In genomic region chr6:63514488-63515173, GRCh38 we compare ENCODE assay signal across 27 cellular contexts.
"Had no signal": no experiment of that assay in that cellular context is flagged by ENCODE, and none has a peak within 500 bp of the region (broad histone marks: within the 10 kb centered on the region; RNA-seq: fewer than 3 reads in every experiment).

No MANE protein-coding gene starts in this region.

- H3K27ac Mint-ChIP-seq: activated naive CD4-positive, alpha-beta T cell treated with anti-CD3 and anti-CD28 coated beads, Interleukin-2, amount 10 ng/mL, durations not matched to agents 7 days and 5 days; activated naive CD8-positive, alpha-beta T cell treated with anti-CD3 and anti-CD28 coated beads, Interleukin-2, amount 10 ng/mL, durations not matched to agents 7 days and 5 days; immature natural killer cell; natural killer cell treated with Interleukin-12 subunit alpha and Interleukin-12 subunit beta and Interleukin-15 and Interleukin-18, amount 100 ng/mL, for 72 hours; stimulated activated memory B cell treated with anti-CD40 and anti-IgM and Interleukin-4, amounts not matched to agents 10 μg/mL and 1 μg/mL and 100 μg/mL, for 72 hours had no signal

- ATAC-seq: left colon; natural killer cell treated with Interleukin-12 subunit alpha and Interleukin-12 subunit beta and Interleukin-15 and Interleukin-18, amount 100 ng/mL, for 72 hours; stimulated activated memory B cell treated with anti-CD40 and anti-IgM and Interleukin-4, amounts not matched to agents 10 μg/mL and 1 μg/mL and 100 μg/mL, for 72 hours; stimulated activated naive CD8-positive, alpha-beta T cell treated with anti-CD3 and anti-CD28 coated beads, Interleukin-15, amount 100 ng/mL, for 72 hours had no signal

- H3K27me3 ChIP-seq: ascending aorta, brain microvascular endothelial cell, neutrophil, tibial artery had no signal

- H3K4me1 ChIP-seq: ascending aorta had no signal

- H3K4me1 Mint-ChIP-seq: immature natural killer cell; stimulated activated naive CD8-positive, alpha-beta T cell treated with anti-CD3 and anti-CD28 coated beads, Interleukin-15, amount 100 ng/mL, for 72 hours had no signal

- H3K4me2 ChIP-seq: smooth muscle cell had no signal

- H3K36me3 Mint-ChIP-seq: activated naive CD4-positive, alpha-beta T cell treated with anti-CD3 and anti-CD28 coated beads, Interleukin-2, amount 10 ng/mL, durations not matched to agents 7 days and 5 days; activated naive CD8-positive, alpha-beta T cell treated with anti-CD3 and anti-CD28 coated beads, Interleukin-2, amount 10 ng/mL, durations not matched to agents 7 days and 5 days; immature natural killer cell; natural killer cell treated with Interleukin-12 subunit alpha and Interleukin-12 subunit beta and Interleukin-15 and Interleukin-18, amount 100 ng/mL, for 72 hours; stimulated activated memory B cell treated with anti-CD40 and anti-IgM and Interleukin-4, amounts not matched to agents 10 μg/mL and 1 μg/mL and 100 μg/mL, for 72 hours had no signal

- H3K27me3 Mint-ChIP-seq: stimulated activated memory B cell treated with anti-CD40 and anti-IgM and Interleukin-4, amounts not matched to agents 10 μg/mL and 1 μg/mL and 100 μg/mL, for 72 hours had no signal

- H3K9me3 ChIP-seq: ascending aorta, neutrophil, tibial artery had no signal

- H3K36me3 ChIP-seq: ascending aorta, brain microvascular endothelial cell, neutrophil, tibial artery had no signal

- H3K4me3 Mint-ChIP-seq: activated naive CD4-positive, alpha-beta T cell treated with anti-CD3 and anti-CD28 coated beads, Interleukin-2, amount 10 ng/mL, durations not matched to agents 7 days and 5 days; activated naive CD8-positive, alpha-beta T cell treated with anti-CD3 and anti-CD28 coated beads, Interleukin-2, amount 10 ng/mL, durations not matched to agents 7 days and 5 days; immature natural killer cell; natural killer cell treated with Interleukin-12 subunit alpha and Interleukin-12 subunit beta and Interleukin-15 and Interleukin-18, amount 100 ng/mL, for 72 hours; stimulated activated memory B cell treated with anti-CD40 and anti-IgM and Interleukin-4, amounts not matched to agents 10 μg/mL and 1 μg/mL and 100 μg/mL, for 72 hours; stimulated activated naive CD8-positive, alpha-beta T cell treated with anti-CD3 and anti-CD28 coated beads, Interleukin-15, amount 100 ng/mL, for 72 hours had no signal

- H3K4me3 ChIP-seq: ascending aorta, coronary artery, dorsolateral prefrontal cortex, lung, smooth muscle cell, tibial artery had no signal

- H3K9me3 Mint-ChIP-seq: activated naive CD4-positive, alpha-beta T cell treated with anti-CD3 and anti-CD28 coated beads, Interleukin-2, amount 10 ng/mL, durations not matched to agents 7 days and 5 days; activated naive CD8-positive, alpha-beta T cell treated with anti-CD3 and anti-CD28 coated beads, Interleukin-2, amount 10 ng/mL, durations not matched to agents 7 days and 5 days; natural killer cell treated with Interleukin-12 subunit alpha and Interleukin-12 subunit beta and Interleukin-15 and Interleukin-18, amount 100 ng/mL, for 72 hours; stimulated activated memory B cell treated with anti-CD40 and anti-IgM and Interleukin-4, amounts not matched to agents 10 μg/mL and 1 μg/mL and 100 μg/mL, for 72 hours; stimulated activated naive CD8-positive, alpha-beta T cell treated with anti-CD3 and anti-CD28 coated beads, Interleukin-15, amount 100 ng/mL, for 72 hours had no signal

- DNase-seq: activated CD4-positive, alpha-beta T cell treated with anti-CD3 and anti-CD28 coated beads for 4 hours; activated CD4-positive, alpha-beta T cell treated with anti-CD3 and anti-CD28 coated beads, Interleukin-2, amount 50 U/mL, for 4 hours; activated effector memory CD4-positive, alpha-beta T cell treated with anti-CD3 and anti-CD28 coated beads, Interleukin-2, amount 50 U/mL, for 16 hours; activated naive CD4-positive, alpha-beta T cell treated with anti-CD3 and anti-CD28 coated beads, Interleukin-2, amount 10 ng/mL, durations not matched to agents 7 days and 5 days; activated naive CD8-positive, alpha-beta T cell treated with anti-CD3 and anti-CD28 coated beads, Interleukin-2, amount 10 ng/mL, durations not matched to agents 7 days and 5 days; brain microvascular endothelial cell; dorsolateral prefrontal cortex; effector memory CD4-positive, alpha-beta T cell; glutamatergic neuron; hippocampal formation; immature natural killer cell; kidney; left colon; mesendoderm; stimulated activated CD4-positive, alpha-beta T cell treated with anti-CD3 and anti-CD28 coated beads, Interleukin-1b, Interleukin-23, amount 100 ng/mL, for 48 hours; stimulated activated CD4-positive, alpha-beta T cell treated with anti-CD3 and anti-CD28 coated beads, Interleukin-4, amount 100 ng/mL, for 4 hours; stimulated activated CD8-positive, alpha-beta memory T cell treated with anti-CD3 and anti-CD28 coated beads, Interleukin-4, amount 100 ng/mL, for 48 hours; stimulated activated naive CD8-positive, alpha-beta T cell treated with anti-CD3 and anti-CD28 coated beads, Interleukin-15, amount 100 ng/mL, for 72 hours; substantia nigra; tibial artery had no signal

- H3K27ac ChIP-seq: ascending aorta, brain microvascular endothelial cell, coronary artery, dorsolateral prefrontal cortex, neutrophil, tibial artery had no signal
